In genomic region chr2:101223814-101224231, GRCh38 we compare ENCODE assay signal across 8 cellular contexts. TPM values are rescaled to one million over a fixed set of nuclear protein-coding genes. Genes with fewer than 3 reads are reported as not detected.
DNase-seq lines count a peak whose midpoint lies in the region; ATAC-seq and TF ChIP-seq lines count a peak whose summit lies in the region.

No MANE protein-coding gene starts in this region.

- no peaks in the 10 kb centered on the region for H3K9me3 Mint-ChIP-seq in CD8-positive, alpha-beta T cell
- H3K9me3 Mint-ChIP-seq in MCF 10A (ENCODE audit: unreplicated experiment), result no peaks in the 10 kb centered on the region

- no peak overlapping the region for H3K27ac ChIP-seq in CD8-positive, alpha-beta T cell (ENCODE audit: low read depth, low read length)
- H3K27ac ChIP-seq in mammary epithelial cell (ENCODE audit: insufficient read depth, low read depth, low read length), result no peak overlapping the region

- H3K27me3 ChIP-seq in CD8-positive, alpha-beta T cell (ENCODE audit: insufficient read depth, low read length), result no peaks in the 10 kb centered on the region
- no peaks in the 10 kb centered on the region for H3K27me3 ChIP-seq in mammary epithelial cell (ENCODE audit: insufficient read depth, low read length)

- over 99% methylated on average over 7 of the region's 7 CpGs for WGBS in mammary epithelial cell (ENCODE audit: low coverage, missing lambda C conversion rate)

- no peaks in the 10 kb centered on the region for H3K27me3 Mint-ChIP-seq in CD8-positive, alpha-beta T cell (ENCODE audit: low read depth)
- no peaks in the 10 kb centered on the region for H3K27me3 Mint-ChIP-seq in MCF 10A (ENCODE audit: insufficient read depth, unreplicated experiment)

- no peak overlapping the region for H3K9ac ChIP-seq in mammary epithelial cell (ENCODE audit: insufficient read depth, low read length)

- intact Hi-C loops in CD8-positive, alpha-beta T cell (cut with DNase I, micrococcal nuclease), result no loop called here
- intact Hi-C loops in mammary epithelial cell (cut with micrococcal nuclease) (no loop called here), MCF 10A (cut with micrococcal nuclease) (no loop called here)

- H3K4me2 ChIP-seq in mammary epithelial cell (ENCODE audit: insufficient read depth, low read depth, low read length), result no peak overlapping the region

- H4K20me1 ChIP-seq in mammary epithelial cell (ENCODE audit: insufficient read depth, low read length), result no peaks in the 10 kb centered on the region

- H3K36me3 ChIP-seq in CD8-positive, alpha-beta T cell (ENCODE audit: insufficient read depth, low read length), result no peaks in the 10 kb centered on the region
- H3K36me3 ChIP-seq in mammary epithelial cell (ENCODE audit: insufficient read depth, low read length), result no peaks in the 10 kb centered on the region

- TF ChIP-seq CTCF in CD8-positive, alpha-beta T cell (IDR thresholded peaks at IDR 0.05), result no peak
- TF ChIP-seq CTCF in GM20000 (IDR thresholded peaks at IDR 0.05; ENCODE audit: extremely low read depth, missing control alignments) (no peak), mammary epithelial cell (conservative IDR thresholded peaks at IDR 0.05 in 1 of 2, IDR thresholded peaks at IDR 0.05 in 1 of 2; ENCODE audit: extremely low read depth in 1 of 2, insufficient read depth in 1 of 2, low read depth in 1 of 2, low read length in 2 of 2) (no peak), MCF 10A (IDR thresholded peaks at IDR 0.05; ENCODE audit: unreplicated experiment) (no peak)

- CTCF ChIA-PET in CD8-positive, alpha-beta T cell (lab: Charles Lee), result interaction anchor here (1.0 to 1.1 kb wide), 3 partner anchors 10 to 17 kb away, joined by 3 to 4 read pairs (median 3); no protein-coding TSS in a partner anchor
- CTCF ChIA-PET in mammary epithelial cell (lab: Charles Lee; ENCODE audit: low non-redundant PET), result no interaction called here
- CTCF ChIA-PET in MCF 10A (lab: Yijun Ruan, JAX), result interaction anchor here (0.7 to 1.8 kb wide), 4 partner anchors 17 to 28 kb away, joined by 3 to 10 read pairs (median 6); no protein-coding TSS in a partner anchor

- DNase-seq in CD8-positive, alpha-beta T cell, result peak; percentile 25 to 66 (median 30)
- DNase-seq in GM20000 (ENCODE audit: low spot score), result peak; percentile 50
- DNase-seq in activated CD4-positive, CD25-positive, alpha-beta regulatory T cell treated with anti-CD3 and anti-CD28 coated beads, Interleukin-2, amount 50 U/mL, for 16 hours (ENCODE audit: low read depth, low spot score), result peak; percentile 12
- DNase-seq in left kidney (ENCODE audit: low read depth, low spot score), result peak; percentile 30
- DNase-seq in NCI-H510A treated with DMSO at 0.1 percent for 48 hours (lab: John Stamatoyannopoulos, UW), result no peak
- no peak for DNase-seq in mammary epithelial cell
- DNase-seq in MCF 10A (ENCODE audit: unreplicated experiment), result no peak

- POLR2A ChIA-PET in CD8-positive, alpha-beta T cell (lab: Charles Lee), result interaction anchor here (1.4 kb wide), 2 partner anchors 28 to 662 kb away, joined by 4 to 7 read pairs; partner anchors contain the start of gene CNOT11
- POLR2A ChIA-PET in MCF 10A (lab: Yijun Ruan, JAX), result interaction anchor here (1.1 kb wide), 1 partner anchor 17 kb away, joined by 3 read pairs; no protein-coding TSS in a partner anchor

- H3K4me1 ChIP-seq in CD8-positive, alpha-beta T cell (ENCODE audit: insufficient read depth, low read length), result peaks cover 10% of the 10 kb centered on the region
- no peaks in the 10 kb centered on the region for H3K4me1 ChIP-seq in mammary epithelial cell (ENCODE audit: insufficient read depth, low read length)

- H3K36me3 Mint-ChIP-seq in CD8-positive, alpha-beta T cell, result no peaks in the 10 kb centered on the region
- peaks cover 4% of the 10 kb centered on the region for H3K36me3 Mint-ChIP-seq in MCF 10A (ENCODE audit: insufficient read depth, unreplicated experiment)

- H3K27ac Mint-ChIP-seq in CD8-positive, alpha-beta T cell, result peak overlapping the region; percentile 69
- H3K27ac Mint-ChIP-seq in MCF 10A (ENCODE audit: low read depth, unreplicated experiment), result no peak overlapping the region

- no peak overlapping the region for H3K4me3 ChIP-seq in CD8-positive, alpha-beta T cell (ENCODE audit: low read depth, low read length)
- H3K4me3 ChIP-seq in mammary epithelial cell (replicated peaks in 1 of 3; ENCODE audit: insufficient read depth in 1 of 3, low read depth in 2 of 3, low read length in 3 of 3), result no peak overlapping the region

- peak overlapping the region; percentile 58 for H3K4me3 Mint-ChIP-seq in CD8-positive, alpha-beta T cell
- no peak overlapping the region for H3K4me3 Mint-ChIP-seq in MCF 10A (ENCODE audit: unreplicated experiment)

- no peak overlapping the region for H2AFZ ChIP-seq in mammary epithelial cell (ENCODE audit: low read depth, low read length)

- in situ Hi-C loops in mammary epithelial cell (cut with MboI; ENCODE audit: low sequenced_read_pairs in 2 of 2), result loop anchor here in 1 of 2 donors (25.0 kb wide), 1 partner anchor 612 kb away; no protein-coding TSS in a partner anchor

- ATAC-seq in CD8-positive, alpha-beta T cell, result peak; percentile 91
- ATAC-seq in HG03565 (IDR thresholded peaks at IDR 0.05; ENCODE audit: unreplicated experiment), result peak; percentile 97

- H3K9me3 ChIP-seq in CD8-positive, alpha-beta T cell (ENCODE audit: low read length), result no peaks in the 10 kb centered on the region
- H3K9me3 ChIP-seq in mammary epithelial cell (replicated peaks; ENCODE audit: insufficient read depth, low read length), result no peaks in the 10 kb centered on the region

- no peaks in the 10 kb centered on the region for H3K79me2 ChIP-seq in mammary epithelial cell (ENCODE audit: insufficient read depth, low read length)

- H3K4me1 Mint-ChIP-seq in CD8-positive, alpha-beta T cell (ENCODE audit: low read depth), result peaks cover 13% of the 10 kb centered on the region
- no peaks in the 10 kb centered on the region for H3K4me1 Mint-ChIP-seq in MCF 10A (ENCODE audit: insufficient read depth, unreplicated experiment)

- dilution Hi-C loops in mammary epithelial cell (cut with HindIII; ENCODE audit: low sequenced_read_pairs), result loop anchor here (10.0 kb wide), 1 partner anchor 599 kb away; no protein-coding TSS in a partner anchor

- BruUV-seq in mammary epithelial cell (replicated peaks; lab: Mats Ljungman, UMichigan), result no TSS peak
- no TSS peak for BruUV-seq in MCF 10A (replicated peaks; lab: Mats Ljungman, UMichigan)

RNA-seq across cellular contexts. Expression of gene CNOT11, which starts 28.9 kb away (rescaled TPM):
- 10 to 100 TPM; 41.9 to 43.0 TPM for total RNA-seq in CD8-positive, alpha-beta T cell
- total RNA-seq in mammary epithelial cell (10 to 100 TPM; 43.8 to 53.7 TPM), MCF 10A (2022) (33.4 and 38.5 TPM in 2 replicates)
- polyA plus RNA-seq in mammary epithelial cell, result 64.3 TPM
- polyA minus RNA-seq in mammary epithelial cell, result 186 TPM

Comparison
In these comparisons a context has a peak if more than half of its experiments do, and no peak if none do; other contexts are left out.
1. DNase-seq: peak in CD8-positive, alpha-beta T cell (7 of 7), GM20000 (single experiment), activated CD4-positive, CD25-positive, alpha-beta regulatory T cell treated with anti-CD3 and anti-CD28 coated beads, Interleukin-2, amount 50 U/mL, for 16 hours (single experiment) and left kidney (single experiment); none in NCI-H510A treated with DMSO at 0.1 percent for 48 hours (single experiment), mammary epithelial cell (single experiment) and MCF 10A (single experiment).